In genomic region chr1:53878492-53879105, GRCh38 we compare ENCODE assay signal across 7 cellular contexts. TPM values are rescaled to one million over a fixed set of nuclear protein-coding genes. Genes with fewer than 3 reads are reported as not detected.
DNase-seq lines count a peak whose midpoint lies in the region; ATAC-seq and TF ChIP-seq lines count a peak whose summit lies in the region.

No MANE protein-coding gene starts in this region.

- no peaks in the 10 kb centered on the region for H3K36me3 ChIP-seq in kidney epithelial cell (ENCODE audit: control insufficient read depth, insufficient read depth, low read length)

- H3K4me3 ChIP-seq in WI38 (ENCODE audit: low read depth, low read length) = no peak overlapping the region
- H3K4me3 ChIP-seq in kidney epithelial cell (ENCODE audit: low read depth, low read length) = no peak overlapping the region

- TF ChIP-seq CTCF in WI38 (IDR thresholded peaks at IDR 0.05; ENCODE audit: low read depth, low read length) (peak; percentile 31; the same call in 1 of the 2 replicates), kidney epithelial cell (IDR thresholded peaks at IDR 0.05; ENCODE audit: insufficient read depth, low read length, poor library complexity, severe bottlenecking) (peak; percentile 58)

- no peaks in the 10 kb centered on the region for H3K27me3 ChIP-seq in kidney epithelial cell (ENCODE audit: control insufficient read depth, insufficient read depth, low read length)

- ATAC-seq in HG03280 (IDR thresholded peaks at IDR 0.05; ENCODE audit: unreplicated experiment) = no peak

- peak; percentile 59 for DNase-seq in GM03348 (ENCODE audit: low spot score)
- peak; percentile 9 for DNase-seq in NCI-H128 (lab: John Stamatoyannopoulos, UW; ENCODE audit: unreplicated experiment)
- peak; percentile 28 for DNase-seq in kidney epithelial cell (ENCODE audit: low read depth)
- no peak for DNase-seq in activated CD8-positive, alpha-beta memory T cell treated with anti-CD3 and anti-CD28 coated beads, Interleukin-2, amount 50 U/mL, for 4 hours
- DNase-seq in cortex of kidney (lab: John Stamatoyannopoulos, UW) = no peak

RNA-seq across cellular contexts. Expression of gene YIPF1, which starts 11.0 kb away (rescaled TPM):
- total RNA-seq in kidney epithelial cell = 40.5 and 42.7 TPM in 2 replicates

RNA-seq across cellular contexts. Expression of gene DIO1, which starts 15.4 kb away (rescaled TPM):
- total RNA-seq in kidney epithelial cell = not detected in 2 replicates

RNA-seq across cellular contexts. Expression of gene NDC1, which starts 40.5 kb away (rescaled TPM):
- total RNA-seq in kidney epithelial cell = 22.8 and 24.6 TPM in 2 replicates

Comparison
In these comparisons a context has a peak if more than half of its experiments do, and no peak if none do; other contexts are left out.
1. DNase-seq: peak in GM03348 (single experiment), NCI-H128 (single experiment) and kidney epithelial cell (single experiment); none in activated CD8-positive, alpha-beta memory T cell treated with anti-CD3 and anti-CD28 coated beads, Interleukin-2, amount 50 U/mL, for 4 hours (single experiment) and cortex of kidney (single experiment).